ENCODE assay signal across 8 cellular contexts in genomic region chr1:150364231-150365003, GRCh38. TPM values are rescaled to one million over a fixed set of nuclear protein-coding genes. Genes with fewer than 3 reads are reported as not detected.
DNase-seq lines count a peak whose midpoint lies in the region; ATAC-seq and TF ChIP-seq lines count a peak whose summit lies in the region.

No MANE protein-coding gene starts in this region.

- H3K27ac ChIP-seq in Karpas-422 (ENCODE audit: low read length) = peak overlapping the region; percentile 97
- peak overlapping the region; percentile 87 to 96 (median 90) for H3K27ac ChIP-seq in Peyer's patch
- H3K27ac ChIP-seq in fibroblast of lung (ENCODE audit: insufficient read depth, low read length) = peak overlapping the region; percentile 91

- H3K9ac ChIP-seq in Karpas-422 (ENCODE audit: low read length) (peak overlapping the region; percentile 90), fibroblast of lung (ENCODE audit: insufficient read depth, low read length) (peak overlapping the region; percentile 81)

- H3K27me3 Mint-ChIP-seq in activated T-helper 1 cell treated with anti-CD3 and anti-CD28 coated beads, Interleukin-12 subunit alpha, Interleukin-12 subunit beta, Interleukin-2, Interleukin-4 antibody, amounts not matched to agents 30 ng/mL and 10 ng/mL and 1 ng/mL, durations not matched to agents 14 hours and 24 hours and 36 hours (ENCODE audit: insufficient read depth) = no peaks in the 10 kb centered on the region
- H3K27me3 Mint-ChIP-seq in naive thymus-derived CD8-positive, alpha-beta T cell = no peaks in the 10 kb centered on the region
- H3K27me3 Mint-ChIP-seq in stimulated activated memory B cell treated with anti-CD40 and anti-IgM and Interleukin-4, amounts not matched to agents 10 μg/mL and 1 μg/mL and 100 μg/mL, for 72 hours = no peaks in the 10 kb centered on the region

- DNase-seq in Ammon's horn (ENCODE audit: low spot score) (peak; percentile 88), Karpas-422 (peak; percentile 94), Peyer's patch (peak; percentile 77 to 89 (median 86)), fibroblast of lung (ENCODE audit: low read depth in 2 of 2) (peak; percentile 71 to 77)
- DNase-seq in activated T-helper 1 cell treated with anti-CD3 and anti-CD28 coated beads, Interleukin-12 subunit alpha, Interleukin-12 subunit beta, Interleukin-2, Interleukin-4 antibody, amounts not matched to agents 30 ng/mL and 10 ng/mL and 1 ng/mL, durations not matched to agents 14 hours and 24 hours and 36 hours (ENCODE audit: low spot score) = peak; percentile 72
- peak; percentile 74 to 91 (median 81) for DNase-seq in naive thymus-derived CD8-positive, alpha-beta T cell

- H3K4me3 Mint-ChIP-seq in activated T-helper 1 cell treated with anti-CD3 and anti-CD28 coated beads, Interleukin-12 subunit alpha, Interleukin-12 subunit beta, Interleukin-2, Interleukin-4 antibody, amounts not matched to agents 30 ng/mL and 10 ng/mL and 1 ng/mL, durations not matched to agents 14 hours and 24 hours and 36 hours = peak overlapping the region; percentile 99
- H3K4me3 Mint-ChIP-seq in naive thymus-derived CD8-positive, alpha-beta T cell = peak overlapping the region; percentile 86 to 100 (median 98)
- H3K4me3 Mint-ChIP-seq in stimulated activated memory B cell treated with anti-CD40 and anti-IgM and Interleukin-4, amounts not matched to agents 10 μg/mL and 1 μg/mL and 100 μg/mL, for 72 hours = peak overlapping the region; percentile 97

- H3K36me3 Mint-ChIP-seq in activated T-helper 1 cell treated with anti-CD3 and anti-CD28 coated beads, Interleukin-12 subunit alpha, Interleukin-12 subunit beta, Interleukin-2, Interleukin-4 antibody, amounts not matched to agents 30 ng/mL and 10 ng/mL and 1 ng/mL, durations not matched to agents 14 hours and 24 hours and 36 hours (ENCODE audit: low read depth) = peaks cover 11% of the 10 kb centered on the region
- H3K36me3 Mint-ChIP-seq in naive thymus-derived CD8-positive, alpha-beta T cell = peaks cover 0 to 6% (median 0%) of the 10 kb centered on the region in 3 donors
- peaks cover 12% of the 10 kb centered on the region for H3K36me3 Mint-ChIP-seq in stimulated activated memory B cell treated with anti-CD40 and anti-IgM and Interleukin-4, amounts not matched to agents 10 μg/mL and 1 μg/mL and 100 μg/mL, for 72 hours

- H3K4me1 ChIP-seq in Karpas-422 (ENCODE audit: low read length) = peaks cover 26% of the 10 kb centered on the region
- peaks cover 0 to 23% (median 0%) of the 10 kb centered on the region in 4 donors for H3K4me1 ChIP-seq in Peyer's patch
- H3K4me1 ChIP-seq in fibroblast of lung (ENCODE audit: control insufficient read depth, extremely low read depth, insufficient read depth, low read length) = no peaks in the 10 kb centered on the region

- peak overlapping the region; percentile 92 for H3K4me2 ChIP-seq in Karpas-422 (ENCODE audit: low read depth, low read length, poor library complexity, severe bottlenecking)
- H3K4me2 ChIP-seq in fibroblast of lung (ENCODE audit: extremely low read depth, insufficient read depth, low read length) = peak overlapping the region; percentile 86

- peaks cover 41% of the 10 kb centered on the region for H3K4me1 Mint-ChIP-seq in activated T-helper 1 cell treated with anti-CD3 and anti-CD28 coated beads, Interleukin-12 subunit alpha, Interleukin-12 subunit beta, Interleukin-2, Interleukin-4 antibody, amounts not matched to agents 30 ng/mL and 10 ng/mL and 1 ng/mL, durations not matched to agents 14 hours and 24 hours and 36 hours (ENCODE audit: low read depth)
- H3K4me1 Mint-ChIP-seq in naive thymus-derived CD8-positive, alpha-beta T cell = peaks cover 16 to 37% (median 35%) of the 10 kb centered on the region in 4 donors
- H3K4me1 Mint-ChIP-seq in stimulated activated memory B cell treated with anti-CD40 and anti-IgM and Interleukin-4, amounts not matched to agents 10 μg/mL and 1 μg/mL and 100 μg/mL, for 72 hours = peaks cover 29% of the 10 kb centered on the region

- peaks cover 4% of the 10 kb centered on the region; the same call in 1 of the 2 replicates for H3K36me3 ChIP-seq in Karpas-422 (ENCODE audit: insufficient read depth, low read length)
- H3K36me3 ChIP-seq in Peyer's patch = no peaks in the 10 kb centered on the region
- H3K36me3 ChIP-seq in fibroblast of lung (ENCODE audit: control insufficient read depth, insufficient read depth, low read length) = peaks cover 3% of the 10 kb centered on the region

- TF ChIP-seq CTCF in Peyer's patch (IDR thresholded peaks at IDR 0.05) (peak in 2 of 6 experiments; percentile 17 to 25), fibroblast of lung (conservative IDR thresholded peaks at IDR 0.05 in 1 of 2, IDR thresholded peaks at IDR 0.05 in 1 of 2; ENCODE audit: low read depth in 1 of 2, low read length in 2 of 2) (no peak)

- H3K4me3 ChIP-seq in Karpas-422 (ENCODE audit: low read length) (peak overlapping the region; percentile 91), Peyer's patch (peak overlapping the region; percentile 66 to 75 (median 70)), fibroblast of lung (replicated peaks in 1 of 4; ENCODE audit: control extremely low read depth in 1 of 4, insufficient read depth in 1 of 4, low read depth in 3 of 4, low read length in 4 of 4) (peak overlapping the region; percentile 74 to 92 (median 89))

- no peaks in the 10 kb centered on the region for H3K9me3 ChIP-seq in Karpas-422 (ENCODE audit: low read length)
- H3K9me3 ChIP-seq in Peyer's patch = no peaks in the 10 kb centered on the region
- H3K9me3 ChIP-seq in fibroblast of lung (ENCODE audit: control insufficient read depth, insufficient read depth, low read depth, low read length) = no peaks in the 10 kb centered on the region

- H3K79me2 ChIP-seq in Karpas-422 (ENCODE audit: low read length) (peaks cover 53% of the 10 kb centered on the region), fibroblast of lung (ENCODE audit: control insufficient read depth, insufficient read depth, low read length) (peaks cover 43% of the 10 kb centered on the region)

- POLR2A ChIA-PET in naive thymus-derived CD8-positive, alpha-beta T cell (lab: Charles Lee) = interaction anchor here (0.6 to 3.4 kb wide), 50 partner anchors 9 to 794 kb away, joined by 3 to 39 read pairs (median 5); partner anchors contain the start of genes ANP32E, APH1A, CDC42SE1 and CIART

- H4K20me1 ChIP-seq in Karpas-422 (ENCODE audit: insufficient read depth, low read depth, low read length) (no peaks in the 10 kb centered on the region), fibroblast of lung (ENCODE audit: control insufficient read depth, extremely low read depth, insufficient read depth, low read length) (no peaks in the 10 kb centered on the region)

- H3K27me3 ChIP-seq in Karpas-422 (ENCODE audit: low read length) (no peaks in the 10 kb centered on the region), Peyer's patch (no peaks in the 10 kb centered on the region), fibroblast of lung (ENCODE audit: control insufficient read depth, insufficient read depth, low read length) (no peaks in the 10 kb centered on the region)

- intact Hi-C loops in activated T-helper 1 cell treated with anti-CD3 and anti-CD28 coated beads, Interleukin-12 subunit alpha, Interleukin-12 subunit beta, Interleukin-2, Interleukin-4 antibody, amounts not matched to agents 30 ng/mL and 10 ng/mL and 1 ng/mL, durations not matched to agents 14 hours and 24 hours and 36 hours (cut with micrococcal nuclease) = loop anchor here (1.0 to 5.0 kb wide), 7 partner anchors 43 to 644 kb away; partner anchors contain the start of genes ANP32E, ENSA, FALEC and PRPF3

- no peaks in the 10 kb centered on the region for H3K9me2 ChIP-seq in Karpas-422 (replicated peaks; ENCODE audit: insufficient read depth, low read length)

- no peaks in the 10 kb centered on the region for H3K9me3 Mint-ChIP-seq in activated T-helper 1 cell treated with anti-CD3 and anti-CD28 coated beads, Interleukin-12 subunit alpha, Interleukin-12 subunit beta, Interleukin-2, Interleukin-4 antibody, amounts not matched to agents 30 ng/mL and 10 ng/mL and 1 ng/mL, durations not matched to agents 14 hours and 24 hours and 36 hours
- H3K9me3 Mint-ChIP-seq in naive thymus-derived CD8-positive, alpha-beta T cell = no peaks in the 10 kb centered on the region
- H3K9me3 Mint-ChIP-seq in stimulated activated memory B cell treated with anti-CD40 and anti-IgM and Interleukin-4, amounts not matched to agents 10 μg/mL and 1 μg/mL and 100 μg/mL, for 72 hours = no peaks in the 10 kb centered on the region

- ATAC-seq in GM19463 (IDR thresholded peaks at IDR 0.05; ENCODE audit: unreplicated experiment) = peak; percentile 31
- ATAC-seq in naive thymus-derived CD8-positive, alpha-beta T cell = peak; percentile 54 to 55
- peak; percentile 65 for ATAC-seq in stimulated activated memory B cell treated with anti-CD40 and anti-IgM and Interleukin-4, amounts not matched to agents 10 μg/mL and 1 μg/mL and 100 μg/mL, for 72 hours

- peak overlapping the region; percentile 97 for H3K27ac Mint-ChIP-seq in activated T-helper 1 cell treated with anti-CD3 and anti-CD28 coated beads, Interleukin-12 subunit alpha, Interleukin-12 subunit beta, Interleukin-2, Interleukin-4 antibody, amounts not matched to agents 30 ng/mL and 10 ng/mL and 1 ng/mL, durations not matched to agents 14 hours and 24 hours and 36 hours
- peak overlapping the region; percentile 95 to 100 (median 98) for H3K27ac Mint-ChIP-seq in naive thymus-derived CD8-positive, alpha-beta T cell
- H3K27ac Mint-ChIP-seq in stimulated activated memory B cell treated with anti-CD40 and anti-IgM and Interleukin-4, amounts not matched to agents 10 μg/mL and 1 μg/mL and 100 μg/mL, for 72 hours = peak overlapping the region; percentile 99

- peak in 1 of 2 donors; percentile 32 for TF ChIP-seq POLR2A in Peyer's patch (IDR thresholded peaks at IDR 0.05)

- no peak overlapping the region; the same call in 1 of the 2 replicates for H2AFZ ChIP-seq in Karpas-422 (ENCODE audit: low read length)
- peak overlapping the region; percentile 88 for H2AFZ ChIP-seq in fibroblast of lung (ENCODE audit: low read length)

RNA-seq across cellular contexts. Expression of gene RPRD2, which starts 0.5 kb away (rescaled TPM):
- total RNA-seq in Karpas-422 (2014; rRNA removed; shearing (Covaris generic); ENCODE audit: low replicate concordance) = 17.9 and 29.9 TPM in 2 replicates
- total RNA-seq in Peyer's patch (10 to 100 TPM; 21.5 to 44.6 (median 28.2) TPM), fibroblast of lung (6.7 and 12.1 TPM in 2 replicates)
- total RNA-seq in activated T-helper 1 cell treated with anti-CD3 and anti-CD28 coated beads, Interleukin-12 subunit alpha, Interleukin-12 subunit beta, Interleukin-2, Interleukin-4 antibody, amounts not matched to agents 30 ng/mL and 10 ng/mL and 1 ng/mL, durations not matched to agents 14 hours and 24 hours and 36 hours = 24.4 and 24.7 TPM in 2 replicates
- 13.4 and 16.7 TPM in 2 replicates for polyA plus RNA-seq in fibroblast of lung
- 9.5 and 11.4 TPM in 2 replicates for polyA plus RNA-seq in fibroblast of lung (2012)
- polyA minus RNA-seq in fibroblast of lung (ENCODE audit: low replicate concordance) = 14.5 and 24.4 TPM in 2 replicates
- total RNA-seq in naive thymus-derived CD8-positive, alpha-beta T cell = 10 to 100 TPM; 64.1 to 65.1 TPM
- polyA plus RNA-seq in naive thymus-derived CD8-positive, alpha-beta T cell = 10 to 100 TPM; 22.5 to 40.5 (median 31.6) TPM

RNA-seq across cellular contexts. Expression of gene PRPF3, which starts 43.1 kb away (rescaled TPM):
- 50.5 and 51.6 TPM in 2 replicates for total RNA-seq in Karpas-422 (2014; rRNA removed; shearing (Covaris generic); ENCODE audit: low replicate concordance)
- total RNA-seq in Peyer's patch = 100 to 1,000 TPM in 1 of 4 donors, 10 to 100 TPM in 3; 71.6 to 132 (median 91.1) TPM
- 92.7 and 98.5 TPM in 2 replicates for total RNA-seq in activated T-helper 1 cell treated with anti-CD3 and anti-CD28 coated beads, Interleukin-12 subunit alpha, Interleukin-12 subunit beta, Interleukin-2, Interleukin-4 antibody, amounts not matched to agents 30 ng/mL and 10 ng/mL and 1 ng/mL, durations not matched to agents 14 hours and 24 hours and 36 hours
- total RNA-seq in fibroblast of lung = 32.6 and 37.0 TPM in 2 replicates
- 25.6 and 28.8 TPM in 2 replicates for polyA plus RNA-seq in fibroblast of lung
- 24.9 and 29.3 TPM in 2 replicates for polyA plus RNA-seq in fibroblast of lung (2012)
- polyA minus RNA-seq in fibroblast of lung (ENCODE audit: low replicate concordance) = 26.6 and 27.2 TPM in 2 replicates
- total RNA-seq in naive thymus-derived CD8-positive, alpha-beta T cell = 100 to 1,000 TPM; 181 to 207 TPM
- polyA plus RNA-seq in naive thymus-derived CD8-positive, alpha-beta T cell = 10 to 100 TPM in 2 of 3 donors, 1 to 10 TPM in 1; 9.8 to 23.8 (median 15.1) TPM

Comparison
In these comparisons a context has a peak if more than half of its experiments do, and no peak if none do; other contexts are left out.
1. Peak in every context shown above with its lines: DNase-seq, ATAC-seq, H3K4me3 ChIP-seq and H3K27ac ChIP-seq.